In the genomic region with DNA sequence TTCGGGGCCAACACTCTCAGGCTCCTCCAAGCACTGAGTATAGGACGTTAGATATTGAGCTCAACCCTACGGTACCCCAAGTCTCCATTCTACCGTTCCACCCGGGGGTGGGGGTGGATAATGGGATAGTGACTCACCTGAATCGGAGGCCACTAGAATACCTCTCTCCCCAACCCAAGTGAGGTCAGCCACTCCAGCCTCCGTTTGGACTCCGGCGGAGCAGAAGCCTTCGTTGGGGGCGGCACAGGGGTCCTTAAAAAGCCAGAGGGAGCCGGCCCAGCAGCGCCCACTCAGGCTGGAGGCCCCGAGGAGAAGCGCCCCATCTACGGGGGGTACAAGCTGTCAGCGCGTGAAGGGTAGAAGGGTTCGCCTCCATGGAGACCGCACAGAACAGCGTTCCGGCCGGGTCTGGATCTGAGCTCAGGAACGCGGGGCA, we compare ENCODE assay signal across 8 cellular contexts. TPM values are rescaled to one million over a fixed set of nuclear protein-coding genes. Genes with fewer than 3 reads are reported as not detected.
DNase-seq lines count a peak whose midpoint lies in the region; ATAC-seq and TF ChIP-seq lines count a peak whose summit lies in the region.

No MANE protein-coding gene starts in this region.

- no peak for TF ChIP-seq CTCF in GM10248 (IDR thresholded peaks at IDR 0.05; ENCODE audit: control extremely low read depth, extremely low read depth, low read depth, missing control alignments)

- DNase-seq in activated CD4-positive, CD25-positive, alpha-beta regulatory T cell treated with anti-CD3 and anti-CD28 coated beads, Interleukin-2, amount 50 U/mL, for 16 hours (ENCODE audit: low read depth, low spot score) = peak; percentile 7
- no peak for DNase-seq in activated CD4-positive, CD25-positive, alpha-beta regulatory T cell treated with anti-CD3 and anti-CD28 coated beads, Interleukin-2, amount 50 U/mL, for 72 hours
- DNase-seq in neuronal stem cell (ENCODE audit: low spot score) = no peak
- DNase-seq in NCI-H187 (lab: John Stamatoyannopoulos, UW) = no peak
- no peak for DNase-seq in GM10248 (ENCODE audit: extremely low spot score)

- no CpG with 5 or more reads among the region's 25 CpGs for WGBS in neuronal stem cell (ENCODE audit: extremely low coverage in 2 of 2, insufficient read length in 2 of 2, insufficient replicate concordance in 1 of 2), 2 donors

- H4K91ac ChIP-seq in neuronal stem cell (ENCODE audit: low read depth, low read length, poor library complexity) = no peak overlapping the region

- H3K4ac ChIP-seq in neuronal stem cell (ENCODE audit: low read length) = no peak overlapping the region

- H3K9ac ChIP-seq in neuronal stem cell (ENCODE audit: low read depth, low read length, poor library complexity) = peak overlapping the region; percentile 96

- H2BK120ac ChIP-seq in neuronal stem cell (ENCODE audit: low read depth, low read length) = peak overlapping the region; percentile 43

- H4K8ac ChIP-seq in neuronal stem cell (ENCODE audit: low read depth, low read length) = no peak overlapping the region

- H3K9me3 ChIP-seq in neuronal stem cell (replicated peaks in 1 of 2; ENCODE audit: control insufficient read depth in 2 of 2, insufficient read depth in 1 of 2, low read depth in 1 of 2, low read length in 2 of 2) = no peaks in the 10 kb centered on the region

- H3K18ac ChIP-seq in neuronal stem cell (ENCODE audit: low read length) = peak overlapping the region; percentile 75

- CTCF ChIA-PET in GM10248 (lab: Yijun Ruan, JAX) = interaction anchor here (0.7 to 3.5 kb wide), 9 partner anchors 10 to 321 kb away, joined by 3 to 25 read pairs (median 3); no protein-coding TSS in a partner anchor

- H3K4me2 ChIP-seq in neuronal stem cell (ENCODE audit: insufficient read depth, low read length, poor library complexity, severe bottlenecking) = peak overlapping the region; percentile 62

- H3K27ac ChIP-seq in neuronal stem cell (replicated peaks; ENCODE audit: low read length) = no peak overlapping the region

- POLR2A ChIA-PET in GM10248 (lab: Yijun Ruan, JAX) = interaction anchor here (0.6 kb wide), 1 partner anchor 255 kb away, joined by 3 read pairs; no protein-coding TSS in a partner anchor

- H3K4me3 ChIP-seq in neuronal stem cell (ENCODE audit: low read length in 2 of 2) = peak overlapping the region; percentile 79 to 96

- H2AFZ ChIP-seq in neuronal stem cell (ENCODE audit: low read length) = peak overlapping the region; percentile 89

- no peaks in the 10 kb centered on the region for H3K27me3 ChIP-seq in neuronal stem cell (ENCODE audit: control insufficient read depth in 3 of 3, insufficient read depth in 3 of 3, low read depth in 1 of 3, low read length in 3 of 3)

- ATAC-seq in HG03159 (IDR thresholded peaks at IDR 0.05; ENCODE audit: unreplicated experiment) (peak; percentile 25), esophagus mucosa (peak; percentile 8)
- peak; percentile 30 to 31 for ATAC-seq in activated CD4-positive, CD25-positive, alpha-beta regulatory T cell treated with anti-CD3 and anti-CD28 coated beads, Interleukin-2, amount 50 U/mL, for 24 hours

- H3K79me1 ChIP-seq in neuronal stem cell (ENCODE audit: low read depth, low read length) = peaks cover 6% of the 10 kb centered on the region

- H3K4me1 ChIP-seq in neuronal stem cell (ENCODE audit: control insufficient read depth in 2 of 2, insufficient read depth in 1 of 2, low read depth in 1 of 2, low read length in 2 of 2) = peaks cover 5 to 8% of the 10 kb centered on the region in 2 donors

- no peak overlapping the region for H2BK12ac ChIP-seq in neuronal stem cell (ENCODE audit: low read length)

- H2BK15ac ChIP-seq in neuronal stem cell (ENCODE audit: low read length) = no peak overlapping the region

- H3K36me3 ChIP-seq in neuronal stem cell (replicated peaks in 1 of 2; ENCODE audit: control insufficient read depth in 2 of 2, insufficient read depth in 2 of 2, low read length in 2 of 2) = peaks cover 17 to 65% of the 10 kb centered on the region in 2 donors

- no peak overlapping the region for H3K14ac ChIP-seq in neuronal stem cell (ENCODE audit: low read length)

- no peak overlapping the region for H2BK5ac ChIP-seq in neuronal stem cell (ENCODE audit: low read length)

- no peak overlapping the region for H2AK5ac ChIP-seq in neuronal stem cell (ENCODE audit: low read depth, low read length)

- H3K23ac ChIP-seq in neuronal stem cell (ENCODE audit: low read depth, low read length, poor library complexity) = peak overlapping the region; percentile 49

RNA-seq across cellular contexts. Expression of a gene that starts 0.6 kb away (rescaled TPM):
- total RNA-seq in esophagus mucosa = 29.7 TPM
- polyA plus RNA-seq in neuronal stem cell (2013, experiment 1 of 2) = 20.2 TPM
- polyA plus RNA-seq in neuronal stem cell (2013, experiment 2 of 2) = 20.5 TPM

RNA-seq across cellular contexts. Expression of a gene that starts 0.8 kb away (rescaled TPM):
- total RNA-seq in esophagus mucosa = 273 TPM
- polyA plus RNA-seq in neuronal stem cell (2013, experiment 1 of 2) = 235 TPM
- 233 TPM for polyA plus RNA-seq in neuronal stem cell (2013, experiment 2 of 2)

RNA-seq across cellular contexts. Expression of a gene that starts 21.0 kb away (rescaled TPM):
- total RNA-seq in esophagus mucosa = 0.32 TPM
- polyA plus RNA-seq in neuronal stem cell (2013, experiment 1 of 2) = 3.4 TPM
- polyA plus RNA-seq in neuronal stem cell (2013, experiment 2 of 2) = 3.9 TPM

RNA-seq across cellular contexts. Expression of a gene that starts 25.3 kb away (rescaled TPM):
- total RNA-seq in esophagus mucosa = 1.6 TPM
- 0.74 TPM for polyA plus RNA-seq in neuronal stem cell (2013, experiment 1 of 2)
- polyA plus RNA-seq in neuronal stem cell (2013, experiment 2 of 2) = 1.00 TPM

RNA-seq across cellular contexts. Expression of a gene that starts 54.9 kb away (rescaled TPM):
- 0.64 TPM for total RNA-seq in esophagus mucosa
- not detected for polyA plus RNA-seq in neuronal stem cell (2013, experiment 1 of 2)
- not detected for polyA plus RNA-seq in neuronal stem cell (2013, experiment 2 of 2)
